8 cellular contexts compared by ENCODE assay signal in genomic region chr1:236282159-236282716, GRCh38. TPM values are rescaled to one million over a fixed set of nuclear protein-coding genes. Genes with fewer than 3 reads are reported as not detected.
A peak's percentile ranks its signal among the peaks of the same experiment; 100 is the strongest.
DNase-seq lines count a peak whose midpoint lies in the region; ATAC-seq, FAIRE-seq and TF ChIP-seq lines count a peak whose summit lies in the region.

No MANE protein-coding gene starts in this region.

- no peak for TF ChIP-seq CTCF in right atrium auricular region (IDR thresholded peaks at IDR 0.05)
- TF ChIP-seq CTCF in fibroblast of villous mesenchyme (IDR thresholded peaks at IDR 0.05; ENCODE audit: insufficient read depth, low read depth, low read length): no peak
- TF ChIP-seq CTCF in D721Med (IDR thresholded peaks at IDR 0.05; ENCODE audit: insufficient read depth, missing control alignments): no peak

- H3K27me3 ChIP-seq in right atrium auricular region: no peaks in the 10 kb centered on the region
- H3K27me3 ChIP-seq in small intestine (ENCODE audit: control insufficient read depth in 2 of 2, insufficient read depth in 2 of 2, low read length in 2 of 2): no peaks in the 10 kb centered on the region

- peaks cover 0 to 14% of the 10 kb centered on the region in 2 donors for H3K4me1 ChIP-seq in right atrium auricular region
- no peaks in the 10 kb centered on the region for H3K4me1 ChIP-seq in small intestine (ENCODE audit: control insufficient read depth in 2 of 2, insufficient read depth in 1 of 2, low read depth in 1 of 2, low read length in 1 of 2)

- peak overlapping the region; percentile 78 to 97 for H3K4me3 ChIP-seq in right atrium auricular region
- peak overlapping the region; percentile 82 for H3K4me3 ChIP-seq in fibroblast of villous mesenchyme (ENCODE audit: low read depth, low read length)
- H3K4me3 ChIP-seq in small intestine (ENCODE audit: low read depth in 1 of 2, low read length in 2 of 2): peak overlapping the region; percentile 85 to 90

- intact Hi-C loops in cardiac septum (cut with DNase I): loop anchor here (5.0 to 10.0 kb wide), 2 partner anchors 140 to 177 kb away; partner anchors contain the start of gene GPR137B

- FAIRE-seq in small intestine (lab: Jason Lieb, UNC): no peak
- no peak for FAIRE-seq in D721Med (lab: Jason Lieb, UNC)

- peak; percentile 3 for ATAC-seq in HG03342 (IDR thresholded peaks at IDR 0.05; ENCODE audit: unreplicated experiment)

- H3K9me3 ChIP-seq in right atrium auricular region (no peaks in the 10 kb centered on the region), small intestine (ENCODE audit: control insufficient read depth, low read depth) (no peaks in the 10 kb centered on the region)

- no peak for DNase-seq in right atrium auricular region (ENCODE audit: low spot score)
- DNase-seq in cardiac septum (ENCODE audit: low spot score): no peak
- DNase-seq in activated CD4-positive, alpha-beta T cell treated with anti-CD3 and anti-CD28 coated beads, Interleukin-2, amount 50 U/mL, for 4 hours: peak; percentile 37 to 39
- no peak for DNase-seq in fibroblast of villous mesenchyme (ENCODE audit: low read depth)
- DNase-seq in small intestine: no peak
- no peak for DNase-seq in D721Med (ENCODE audit: insufficient read length, low spot score)
- no peak for DNase-seq in cortex of kidney (lab: John Stamatoyannopoulos, UW)

- WGBS in small intestine, 3 donors: 1 to 3% (median 2%) methylated on average over 34 of the region's 34 CpGs

- H3K27ac ChIP-seq in right atrium auricular region: peak overlapping the region; percentile 91
- H3K27ac ChIP-seq in small intestine (ENCODE audit: low read depth in 1 of 2, low read length in 1 of 2): peak overlapping the region; percentile 13 to 81

- H3K36me3 ChIP-seq in right atrium auricular region (no peaks in the 10 kb centered on the region), small intestine (ENCODE audit: control insufficient read depth in 2 of 2, insufficient read depth in 2 of 2, low read length in 2 of 2) (no peaks in the 10 kb centered on the region)

RNA-seq across cellular contexts. Expression of gene ERO1B, which starts 0.5 kb away (rescaled TPM):
- 1 to 10 TPM; 5.0 to 7.6 TPM for total RNA-seq in right atrium auricular region
- 5.8 TPM for total RNA-seq in cardiac septum
- 1.9 and 5.2 TPM in 2 replicates for total RNA-seq in fibroblast of villous mesenchyme
- polyA plus RNA-seq in small intestine: 1 to 10 TPM; 2.4 to 6.7 (median 3.6) TPM

Comparison
In these comparisons a context has a peak if more than half of its experiments do, and no peak if none do; other contexts are left out.
1. DNase-seq: peak in activated CD4-positive, alpha-beta T cell treated with anti-CD3 and anti-CD28 coated beads, Interleukin-2, amount 50 U/mL, for 4 hours (2 of 2); none in right atrium auricular region (single experiment), cardiac septum (single experiment), fibroblast of villous mesenchyme (single experiment), small intestine (single experiment), D721Med (single experiment) and cortex of kidney (single experiment).
2. Peak in every context shown above with its lines, with median percentiles within 50 percentile points of each other: H3K4me3 ChIP-seq.